8 cellular contexts compared by ENCODE assay signal in genomic region chr20:16801919-16802651, GRCh38. TPM values are rescaled to one million over a fixed set of nuclear protein-coding genes. Genes with fewer than 3 reads are reported as not detected.
DNase-seq lines count a peak whose midpoint lies in the region; ATAC-seq, FAIRE-seq and TF ChIP-seq lines count a peak whose summit lies in the region.

No MANE protein-coding gene starts in this region.

- in situ Hi-C loops in GM13976 (cut with MboI; ENCODE audit: low sequenced_read_pairs, unreplicated experiment), result loop anchor here (10.0 kb wide), 1 partner anchor 633 kb away; no protein-coding TSS in a partner anchor

- H3K27me3 ChIP-seq in suprapubic skin, result peaks cover 36% of the 10 kb centered on the region

- H3K27me3 Mint-ChIP-seq in activated CD4-positive, alpha-beta memory T cell treated with anti-CD3 and anti-CD28 coated beads for 36 hours, result peaks cover 29% of the 10 kb centered on the region

- DNase-seq in GM13976 (ENCODE audit: low spot score) (peak; percentile 54), NCI-H510A treated with DMSO at 0.1 percent for 48 hours (lab: John Stamatoyannopoulos, UW) (peak; percentile 82), myocyte (ENCODE audit: low read depth) (peak; percentile 67), suprapubic skin (ENCODE audit: low spot score in 2 of 2) (peak in 1 of 2 donors; percentile 59)
- DNase-seq in activated CD4-positive, alpha-beta memory T cell treated with anti-CD3 and anti-CD28 coated beads for 36 hours, result peak; percentile 69

- H3K9me3 ChIP-seq in suprapubic skin, result no peaks in the 10 kb centered on the region

- TF ChIP-seq CTCF in GM13976 (IDR thresholded peaks at IDR 0.05; ENCODE audit: borderline replicate concordance, control extremely low read depth, extremely low read depth, insufficient read depth, missing control alignments) (peak; percentile 64), suprapubic skin (IDR thresholded peaks at IDR 0.05) (peak; percentile 50 to 82)

- no peaks in the 10 kb centered on the region for H3K4me1 ChIP-seq in suprapubic skin

- H3K27ac Mint-ChIP-seq in activated CD4-positive, alpha-beta memory T cell treated with anti-CD3 and anti-CD28 coated beads for 36 hours, result no peak overlapping the region

- POLR2A ChIA-PET in activated CD4-positive, alpha-beta memory T cell treated with anti-CD3 and anti-CD28 coated beads for 36 hours (lab: Charles Lee), result no interaction called here

- intact Hi-C loops in activated CD4-positive, alpha-beta memory T cell treated with anti-CD3 and anti-CD28 coated beads for 36 hours (cut with micrococcal nuclease), result loop anchor here (1.0 to 5.0 kb wide), 3 partner anchors 19 to 1475 kb away; no protein-coding TSS in a partner anchor

- no peak overlapping the region for H3K4me3 Mint-ChIP-seq in activated CD4-positive, alpha-beta memory T cell treated with anti-CD3 and anti-CD28 coated beads for 36 hours

- peak; percentile 74 for ATAC-seq in HG03280 (IDR thresholded peaks at IDR 0.05; ENCODE audit: unreplicated experiment)

- no peak overlapping the region for H3K4me3 ChIP-seq in suprapubic skin

- no peak for TF ChIP-seq EP300 in suprapubic skin (IDR thresholded peaks at IDR 0.05)

- FAIRE-seq in A204.1 (lab: Jason Lieb, UNC), result peak; percentile 82
- FAIRE-seq in endometrium (lab: Jason Lieb, UNC), result peak; percentile 31

- no peaks in the 10 kb centered on the region for H3K36me3 ChIP-seq in suprapubic skin

- no peaks in the 10 kb centered on the region for H3K4me1 Mint-ChIP-seq in activated CD4-positive, alpha-beta memory T cell treated with anti-CD3 and anti-CD28 coated beads for 36 hours (ENCODE audit: low read depth)

- 31% methylated on average over 15 of the region's 15 CpGs for WGBS in suprapubic skin

- no peak overlapping the region for H3K27ac ChIP-seq in suprapubic skin

- TF ChIP-seq POLR2A in suprapubic skin (IDR thresholded peaks at IDR 0.05), result no peak

- no peaks in the 10 kb centered on the region for H3K36me3 Mint-ChIP-seq in activated CD4-positive, alpha-beta memory T cell treated with anti-CD3 and anti-CD28 coated beads for 36 hours

- no peaks in the 10 kb centered on the region for H3K9me3 Mint-ChIP-seq in activated CD4-positive, alpha-beta memory T cell treated with anti-CD3 and anti-CD28 coated beads for 36 hours

- CTCF ChIA-PET in activated CD4-positive, alpha-beta memory T cell treated with anti-CD3 and anti-CD28 coated beads for 36 hours (lab: Charles Lee), result interaction anchor here (0.6 to 9.6 kb wide), 11 partner anchors 8 to 629 kb away, joined by 3 to 159 read pairs (median 4); no protein-coding TSS in a partner anchor

RNA-seq across cellular contexts. Expression of gene OTOR, which starts 53.9 kb away (rescaled TPM):
- not detected for total RNA-seq in activated CD4-positive, alpha-beta memory T cell treated with anti-CD3 and anti-CD28 coated beads for 36 hours
- not detected in 2 replicates for total RNA-seq in myocyte
- not detected for polyA plus RNA-seq in myocyte (2012)
- not detected for total RNA-seq in suprapubic skin
